ENCODE assay signal across 13 cellular contexts in the genomic region with DNA sequence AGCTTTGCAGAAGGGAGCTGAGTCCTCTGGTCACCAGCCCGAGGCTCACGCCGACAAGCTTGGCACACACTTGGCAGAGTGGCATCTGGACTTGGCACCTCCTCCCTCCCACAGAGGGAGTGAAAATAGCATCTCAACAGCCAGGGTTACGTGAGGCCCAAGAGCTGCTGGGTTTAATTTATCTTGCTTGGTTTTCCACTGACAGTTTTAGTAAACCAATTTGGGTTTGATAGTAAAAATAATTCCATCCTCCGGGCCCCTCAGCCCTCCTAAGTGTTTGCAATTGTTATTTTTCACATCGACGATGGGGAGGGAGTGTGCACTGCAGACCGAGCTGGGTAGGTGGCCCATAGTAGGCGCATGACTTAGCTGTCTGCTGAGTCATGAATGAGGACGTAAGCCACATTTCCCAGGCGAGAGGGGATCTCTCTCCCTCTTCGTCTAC.
DNase-seq lines count a peak whose midpoint lies in the region; ATAC-seq and TF ChIP-seq lines count a peak whose summit lies in the region.
"Had no signal": no experiment of that assay in that cellular context is flagged by ENCODE, and none has a peak within 500 bp of the region (broad histone marks: within the 10 kb centered on the region; RNA-seq: fewer than 3 reads in every experiment).

No MANE protein-coding gene starts in this region.

- no peak overlapping the region for H3K4me2 ChIP-seq in GM23338

- H3K27me3 ChIP-seq in GM23338 (ENCODE audit: insufficient read depth) (no peaks in the 10 kb centered on the region), adipocyte (replicated peaks; ENCODE audit: control insufficient read depth, insufficient read depth, low read length) (peaks cover 31% of the 10 kb centered on the region), skeletal muscle tissue (ENCODE audit: control insufficient read depth in 3 of 3, insufficient read depth in 3 of 3, low read length in 3 of 3) (peaks cover 0 to 5% (median 0%) of the 10 kb centered on the region in 3 donors), lower lobe of right lung (ENCODE audit: low read depth) (peaks cover 28% of the 10 kb centered on the region)

- peaks cover 2% of the 10 kb centered on the region; the same call in 1 of the 3 replicates for H3K4me1 Mint-ChIP-seq in GM23338
- no peaks in the 10 kb centered on the region for H3K4me1 Mint-ChIP-seq in naive thymus-derived CD8-positive, alpha-beta T cell

- H3K27ac Mint-ChIP-seq in GM23338, result peak overlapping the region; percentile 11; the same call in 1 of the 2 replicates
- no peak overlapping the region for H3K27ac Mint-ChIP-seq in naive thymus-derived CD8-positive, alpha-beta T cell
- H3K27ac Mint-ChIP-seq: activated CD4-positive, alpha-beta memory T cell treated with anti-CD3 and anti-CD28 coated beads for 36 hours; activated naive CD4-positive, alpha-beta T cell treated with anti-CD3 and anti-CD28 coated beads, Interleukin-2, amount 50 U/mL, for 72 hours had no signal

- peak; percentile 25; the same call in 1 of the 3 replicates for ATAC-seq in GM23338
- ATAC-seq in lower lobe of right lung, result no peak
- no peak for ATAC-seq in naive thymus-derived CD8-positive, alpha-beta T cell
- ATAC-seq: activated naive CD4-positive, alpha-beta T cell treated with anti-CD3 and anti-CD28 coated beads, Interleukin-2, amount 50 U/mL, for 72 hours had no signal

- no peaks in the 10 kb centered on the region for H3K36me3 Mint-ChIP-seq in GM23338 (ENCODE audit: low read depth)
- no peaks in the 10 kb centered on the region for H3K36me3 Mint-ChIP-seq in naive thymus-derived CD8-positive, alpha-beta T cell
- H3K36me3 Mint-ChIP-seq: activated CD4-positive, alpha-beta memory T cell treated with anti-CD3 and anti-CD28 coated beads for 36 hours; activated naive CD4-positive, alpha-beta T cell treated with anti-CD3 and anti-CD28 coated beads, Interleukin-2, amount 50 U/mL, for 72 hours had no signal

- no peaks in the 10 kb centered on the region for H3K9me3 Mint-ChIP-seq in GM23338
- no peaks in the 10 kb centered on the region for H3K9me3 Mint-ChIP-seq in naive thymus-derived CD8-positive, alpha-beta T cell
- H3K9me3 Mint-ChIP-seq: activated CD4-positive, alpha-beta memory T cell treated with anti-CD3 and anti-CD28 coated beads for 36 hours; activated naive CD4-positive, alpha-beta T cell treated with anti-CD3 and anti-CD28 coated beads, Interleukin-2, amount 50 U/mL, for 72 hours had no signal

- no peak overlapping the region for H3K9ac ChIP-seq in adipocyte (ENCODE audit: low read length)
- peak overlapping the region; percentile 1 to 24 (median 1) for H3K9ac ChIP-seq in skeletal muscle tissue (ENCODE audit: low read depth in 1 of 3, low read length in 3 of 3)

- peaks cover 4% of the 10 kb centered on the region for H3K27me3 Mint-ChIP-seq in GM23338 (ENCODE audit: insufficient read depth, low read depth, poor library complexity)
- peaks cover 0 to 35% (median 13%) of the 10 kb centered on the region in 5 donors for H3K27me3 Mint-ChIP-seq in naive thymus-derived CD8-positive, alpha-beta T cell

- H3K27ac ChIP-seq in GM23338 (ENCODE audit: low read depth) (no peak overlapping the region), skeletal muscle tissue (ENCODE audit: low read depth, low read length) (peak overlapping the region; percentile 84), lower lobe of right lung (no peak overlapping the region)
- H3K27ac ChIP-seq: suprapubic skin had no signal

- H2AFZ ChIP-seq in GM23338, result peak overlapping the region; percentile 72; the same call in 1 of the 2 replicates

- no peak for TF ChIP-seq CTCF in GM23338 (conservative IDR thresholded peaks at IDR 0.05; ENCODE audit: low read depth in 2 of 2)
- no peak for TF ChIP-seq CTCF in lower lobe of right lung (IDR thresholded peaks at IDR 0.05)

- H3K79me2 ChIP-seq in GM23338 (replicated peaks; ENCODE audit: insufficient read depth), result no peaks in the 10 kb centered on the region

- no peaks in the 10 kb centered on the region for H3K9me2 ChIP-seq in GM23338 (ENCODE audit: insufficient read depth)

- peaks cover 6% of the 10 kb centered on the region for H3K9me3 ChIP-seq in adipocyte (ENCODE audit: control insufficient read depth, low read length)
- no peaks in the 10 kb centered on the region for H3K9me3 ChIP-seq in skeletal muscle tissue (ENCODE audit: control insufficient read depth in 3 of 3, low read length in 3 of 3)
- no peaks in the 10 kb centered on the region for H3K9me3 ChIP-seq in lower lobe of right lung
- H3K9me3 ChIP-seq: suprapubic skin had no signal

- POLR2A ChIA-PET in naive thymus-derived CD8-positive, alpha-beta T cell (lab: Charles Lee), result no interaction called here

- intact Hi-C loops in cardiac septum (cut with DNase I) (no loop called here), lower lobe of right lung (cut with DNase I) (no loop called here)

- H3K4me1 ChIP-seq in GM23338 (ENCODE audit: insufficient read depth) (no peaks in the 10 kb centered on the region), adipocyte (ENCODE audit: control insufficient read depth, insufficient read depth, low read length) (peaks cover 10% of the 10 kb centered on the region), skeletal muscle tissue (ENCODE audit: control insufficient read depth in 3 of 3, insufficient read depth in 3 of 3, low read length in 3 of 3) (peaks cover 13 to 26% (median 24%) of the 10 kb centered on the region in 3 donors), lower lobe of right lung (no peaks in the 10 kb centered on the region)
- H3K4me1 ChIP-seq: suprapubic skin had no signal

- H3K36me3 ChIP-seq in GM23338 (ENCODE audit: insufficient read depth), result no peaks in the 10 kb centered on the region
- H3K36me3 ChIP-seq in adipocyte (ENCODE audit: control insufficient read depth, insufficient read depth, low read length, severe bottlenecking), result no peaks in the 10 kb centered on the region
- H3K36me3 ChIP-seq in skeletal muscle tissue (ENCODE audit: control insufficient read depth in 3 of 3, insufficient read depth in 3 of 3, low read length in 3 of 3), result no peaks in the 10 kb centered on the region
- H3K36me3 ChIP-seq in lower lobe of right lung, result no peaks in the 10 kb centered on the region
- H3K36me3 ChIP-seq: suprapubic skin had no signal

- H3K4me3 ChIP-seq in GM23338, result no peak overlapping the region
- H3K4me3 ChIP-seq in adipocyte (ENCODE audit: low read length), result no peak overlapping the region
- H3K4me3 ChIP-seq in skeletal muscle tissue (ENCODE audit: low read length in 3 of 3), result no peak overlapping the region
- no peak overlapping the region for H3K4me3 ChIP-seq in lower lobe of right lung
- H3K4me3 ChIP-seq: suprapubic skin had no signal

- DNase-seq in GM23338 (ENCODE audit: low spot score) (peak; percentile 23), adipocyte (ENCODE audit: low read depth) (peak; percentile 53), cardiac septum (ENCODE audit: low spot score) (peak; percentile 81), NCI-H748 treated with DMSO at 0.1 percent for 48 hours (lab: John Stamatoyannopoulos, UW) (no peak), lower lobe of right lung (no peak)
- DNase-seq in naive thymus-derived CD8-positive, alpha-beta T cell, result no peak
- DNase-seq: activated CD4-positive, alpha-beta memory T cell treated with anti-CD3 and anti-CD28 coated beads for 36 hours; DMS79; MV-4-11; NCI-H510A had no signal

- H4K20me1 ChIP-seq in GM23338 (replicated peaks; ENCODE audit: insufficient read depth), result no peaks in the 10 kb centered on the region; the same call in 1 of the 2 replicates

- H3F3A ChIP-seq in GM23338 (replicated peaks; ENCODE audit: low read depth), result no peaks in the 10 kb centered on the region

- no peak overlapping the region for H3K4me3 Mint-ChIP-seq in GM23338
- no peak overlapping the region for H3K4me3 Mint-ChIP-seq in naive thymus-derived CD8-positive, alpha-beta T cell
- H3K4me3 Mint-ChIP-seq: activated CD4-positive, alpha-beta memory T cell treated with anti-CD3 and anti-CD28 coated beads for 36 hours had no signal

TF ChIP-seq in GM23338, 12 proteins besides CTCF, POLR2A, EP300 and RAD21 (continues in another document):
- no peak for TF ChIP-seq ZNF114 (CRISPR knock-in tag; IDR thresholded peaks at IDR 0.05)
- no peak for TF ChIP-seq ZNF331 (CRISPR knock-in tag; IDR thresholded peaks at IDR 0.05; ENCODE audit: low read depth)
- TF ChIP-seq, protein P1, sequence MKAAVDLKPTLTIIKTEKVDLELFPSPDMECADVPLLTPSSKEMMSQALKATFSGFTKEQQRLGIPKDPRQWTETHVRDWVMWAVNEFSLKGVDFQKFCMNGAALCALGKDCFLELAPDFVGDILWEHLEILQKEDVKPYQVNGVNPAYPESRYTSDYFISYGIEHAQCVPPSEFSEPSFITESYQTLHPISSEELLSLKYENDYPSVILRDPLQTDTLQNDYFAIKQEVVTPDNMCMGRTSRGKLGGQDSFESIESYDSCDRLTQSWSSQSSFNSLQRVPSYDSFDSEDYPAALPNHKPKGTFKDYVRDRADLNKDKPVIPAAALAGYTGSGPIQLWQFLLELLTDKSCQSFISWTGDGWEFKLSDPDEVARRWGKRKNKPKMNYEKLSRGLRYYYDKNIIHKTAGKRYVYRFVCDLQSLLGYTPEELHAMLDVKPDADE (IDR thresholded peaks at IDR 0.05), result no peak
- no peak for TF ChIP-seq CREB1 (CRISPR knock-in tag; IDR thresholded peaks at IDR 0.05; ENCODE audit: low read depth)
- no peak for TF ChIP-seq STAT1 (IDR thresholded peaks at IDR 0.05; ENCODE audit: unreplicated experiment)
- TF ChIP-seq, protein P2, sequence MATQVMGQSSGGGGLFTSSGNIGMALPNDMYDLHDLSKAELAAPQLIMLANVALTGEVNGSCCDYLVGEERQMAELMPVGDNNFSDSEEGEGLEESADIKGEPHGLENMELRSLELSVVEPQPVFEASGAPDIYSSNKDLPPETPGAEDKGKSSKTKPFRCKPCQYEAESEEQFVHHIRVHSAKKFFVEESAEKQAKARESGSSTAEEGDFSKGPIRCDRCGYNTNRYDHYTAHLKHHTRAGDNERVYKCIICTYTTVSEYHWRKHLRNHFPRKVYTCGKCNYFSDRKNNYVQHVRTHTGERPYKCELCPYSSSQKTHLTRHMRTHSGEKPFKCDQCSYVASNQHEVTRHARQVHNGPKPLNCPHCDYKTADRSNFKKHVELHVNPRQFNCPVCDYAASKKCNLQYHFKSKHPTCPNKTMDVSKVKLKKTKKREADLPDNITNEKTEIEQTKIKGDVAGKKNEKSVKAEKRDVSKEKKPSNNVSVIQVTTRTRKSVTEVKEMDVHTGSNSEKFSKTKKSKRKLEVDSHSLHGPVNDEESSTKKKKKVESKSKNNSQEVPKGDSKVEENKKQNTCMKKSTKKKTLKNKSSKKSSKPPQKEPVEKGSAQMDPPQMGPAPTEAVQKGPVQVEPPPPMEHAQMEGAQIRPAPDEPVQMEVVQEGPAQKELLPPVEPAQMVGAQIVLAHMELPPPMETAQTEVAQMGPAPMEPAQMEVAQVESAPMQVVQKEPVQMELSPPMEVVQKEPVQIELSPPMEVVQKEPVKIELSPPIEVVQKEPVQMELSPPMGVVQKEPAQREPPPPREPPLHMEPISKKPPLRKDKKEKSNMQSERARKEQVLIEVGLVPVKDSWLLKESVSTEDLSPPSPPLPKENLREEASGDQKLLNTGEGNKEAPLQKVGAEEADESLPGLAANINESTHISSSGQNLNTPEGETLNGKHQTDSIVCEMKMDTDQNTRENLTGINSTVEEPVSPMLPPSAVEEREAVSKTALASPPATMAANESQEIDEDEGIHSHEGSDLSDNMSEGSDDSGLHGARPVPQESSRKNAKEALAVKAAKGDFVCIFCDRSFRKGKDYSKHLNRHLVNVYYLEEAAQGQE (IDR thresholded peaks at IDR 0.05; ENCODE audit: unreplicated experiment), result no peak

Comparison
In these comparisons a context has a peak if more than half of its experiments do, and no peak if none do; other contexts are left out.
1. DNase-seq: peak in GM23338 (single experiment), adipocyte (single experiment) and cardiac septum (single experiment); none in NCI-H748 treated with DMSO at 0.1 percent for 48 hours (single experiment), lower lobe of right lung (single experiment) and naive thymus-derived CD8-positive, alpha-beta T cell (0 of 10).